Comparison of ENCODE assay signal across 12 cellular contexts in genomic region chr12:80053048-80053790, GRCh38. TPM values are rescaled to one million over a fixed set of nuclear protein-coding genes. Genes with fewer than 3 reads are reported as not detected.
DNase-seq lines count a peak whose midpoint lies in the region; ATAC-seq and TF ChIP-seq lines count a peak whose summit lies in the region.
"Had no signal": no experiment of that assay in that cellular context is flagged by ENCODE, and none has a peak within 500 bp of the region (broad histone marks: within the 10 kb centered on the region; RNA-seq: fewer than 3 reads in every experiment).

No MANE protein-coding gene starts in this region.

- peak overlapping the region in 1 of 2 experiments; percentile 6; a peak in 2 of 4 replicates for H3K4me3 ChIP-seq in SK-N-SH (ENCODE audit: low read depth in 2 of 2, low read length in 1 of 2)
- H3K4me3 ChIP-seq in fibroblast of villous mesenchyme (ENCODE audit: low read depth, low read length): no peak overlapping the region
- H3K4me3 ChIP-seq in osteoblast (ENCODE audit: insufficient read depth, low read length): no peak overlapping the region
- H3K4me3 ChIP-seq: BLaER1 had no signal

- H3F3A ChIP-seq in SK-N-SH (replicated peaks; ENCODE audit: insufficient read depth): peaks cover 13% of the 10 kb centered on the region

- CTCF ChIA-PET in SK-N-SH (lab: Yijun Ruan, JAX): interaction anchor here (0.6 kb wide), 1 partner anchor 348 kb away, joined by 3 read pairs; no protein-coding TSS in a partner anchor

- H2AFZ ChIP-seq in SK-N-SH (ENCODE audit: low read depth): peak overlapping the region; percentile 1; the same call in 1 of the 2 replicates
- peak overlapping the region; percentile 20 for H2AFZ ChIP-seq in osteoblast (ENCODE audit: low read length)

- peak overlapping the region; percentile 14; the same call in 1 of the 2 replicates for H3K9ac ChIP-seq in SK-N-SH
- H3K9ac ChIP-seq: BLaER1 had no signal

- no peak for ATAC-seq in HG03025 (IDR thresholded peaks at IDR 0.05; ENCODE audit: low FRiP score, unreplicated experiment)

- H3K4me2 ChIP-seq in SK-N-SH (peak overlapping the region; percentile 46), osteoblast (ENCODE audit: insufficient read depth, low read length) (peak overlapping the region; percentile 49)
- H3K4me2 ChIP-seq: BLaER1 had no signal

- DNase-seq in AG08396 (ENCODE audit: low spot score): peak; percentile 81
- DNase-seq in SK-N-SH: peak; percentile 1
- peak; percentile 79 for DNase-seq in fibroblast of villous mesenchyme (ENCODE audit: low read depth)
- DNase-seq in osteoblast (ENCODE audit: insufficient read length, low spot score, missing footprints): peak; percentile 81
- DNase-seq in HUDEP-2 (lab: John Stamatoyannopoulos, UW; ENCODE audit: unreplicated experiment in 76 of 76): no peak
- no peak for DNase-seq in KG1 (lab: John Stamatoyannopoulos, UW)
- no peak for DNase-seq in SKM-1 treated with dmso at 0.1 percent for 144 hours (lab: John Stamatoyannopoulos, UW; ENCODE audit: unreplicated experiment)
- DNase-seq: activated B cell treated with CpG ODN at 0.5 μM for 24 hours, KBM-7 had no signal

- no peak for TF ChIP-seq RAD21 in SK-N-SH (IDR thresholded peaks at IDR 0.05; ENCODE audit: low read length)

- TF ChIP-seq EP300 in SK-N-SH (IDR thresholded peaks at IDR 0.05; ENCODE audit: borderline replicate concordance in 1 of 2, low read depth in 1 of 2, low read length in 1 of 2): peak in 1 of 2 experiments; percentile 90; a peak in 2 of 4 replicates

- peak overlapping the region; percentile 43 to 78; a peak in 3 of 4 replicates for H3K27ac ChIP-seq in SK-N-SH (ENCODE audit: low read depth in 2 of 2, low read length in 1 of 2)
- H3K27ac ChIP-seq in osteoblast (ENCODE audit: low read depth, low read length): peak overlapping the region; percentile 58
- H3K27ac ChIP-seq: BLaER1 had no signal

- H3K79me2 ChIP-seq in SK-N-SH (ENCODE audit: insufficient read depth) (no peaks in the 10 kb centered on the region), osteoblast (ENCODE audit: insufficient read depth, low read length) (no peaks in the 10 kb centered on the region)

- WGBS in SK-N-SH (ENCODE audit: low lambda C conversion rate): 7% methylated on average over 6 of the region's 6 CpGs

- POLR2A ChIA-PET in SK-N-SH (lab: Yijun Ruan, JAX): no interaction called here

- TF ChIP-seq CTCF in SK-N-SH (IDR thresholded peaks at IDR 0.05): no peak
- no peak for TF ChIP-seq CTCF in fibroblast of villous mesenchyme (IDR thresholded peaks at IDR 0.05; ENCODE audit: insufficient read depth, low read depth, low read length)
- TF ChIP-seq CTCF in osteoblast (IDR thresholded peaks at IDR 0.05; ENCODE audit: extremely low read depth, low read depth, low read length): no peak

- H3K27me3 ChIP-seq in SK-N-SH (ENCODE audit: insufficient read depth) (no peaks in the 10 kb centered on the region), osteoblast (ENCODE audit: insufficient read depth, low read length) (no peaks in the 10 kb centered on the region)
- H3K27me3 ChIP-seq: BLaER1 had no signal

- no peaks in the 10 kb centered on the region for H3K36me3 ChIP-seq in SK-N-SH (replicated peaks in 1 of 2; ENCODE audit: control insufficient read depth in 1 of 2, insufficient read depth in 2 of 2, low read length in 1 of 2)
- no peaks in the 10 kb centered on the region for H3K36me3 ChIP-seq in osteoblast (ENCODE audit: insufficient read depth, low read length)
- H3K36me3 ChIP-seq: BLaER1 had no signal

- H3K9me3 ChIP-seq in SK-N-SH: no peaks in the 10 kb centered on the region
- no peaks in the 10 kb centered on the region for H3K9me3 ChIP-seq in osteoblast (ENCODE audit: low read depth, low read length)
- H3K9me3 ChIP-seq: BLaER1 had no signal

- H3K9me2 ChIP-seq in SK-N-SH: no peaks in the 10 kb centered on the region

- H3K4me1 ChIP-seq in SK-N-SH (ENCODE audit: control insufficient read depth in 1 of 2, insufficient read depth in 2 of 2, low read depth in 1 of 2, low read length in 1 of 2): peaks cover 0 to 7% of the 10 kb centered on the region in 2 experiments; a peak in 3 of 4 replicates
- peaks cover 14% of the 10 kb centered on the region for H3K4me1 ChIP-seq in osteoblast (ENCODE audit: insufficient read depth, low read length)
- H3K4me1 ChIP-seq: BLaER1 had no signal

- H4K20me1 ChIP-seq in SK-N-SH (ENCODE audit: insufficient read depth) (no peaks in the 10 kb centered on the region), osteoblast (ENCODE audit: insufficient read depth, low read length) (no peaks in the 10 kb centered on the region)
- H4K20me1 ChIP-seq: BLaER1 had no signal

TF ChIP-seq in SK-N-SH, 30 proteins besides CTCF, POLR2A, EP300 and RAD21 (continues in another document):
- no peak for TF ChIP-seq SIN3A (IDR thresholded peaks at IDR 0.05; ENCODE audit: borderline replicate concordance, low read depth, low read length)
- peak; percentile 76 for TF ChIP-seq FOXM1 (IDR thresholded peaks at IDR 0.05; ENCODE audit: low read depth)
- TF ChIP-seq IRF3 (IDR thresholded peaks at IDR 0.05; ENCODE audit: low read depth, low read length): no peak
- TF ChIP-seq EZH2phosphoT487 (IDR thresholded peaks at IDR 0.05; ENCODE audit: borderline replicate concordance, low read depth): no peak
- no peak for TF ChIP-seq TAF1 (IDR thresholded peaks at IDR 0.05; ENCODE audit: borderline replicate concordance, low read depth, low read length)
- TF ChIP-seq TCF12 (IDR thresholded peaks at IDR 0.05): peak; percentile 96
- TF ChIP-seq REST (IDR thresholded peaks at IDR 0.05; ENCODE audit: low read depth, low read length): no peak
- 0 out of 2 replicates have a peak, but pooled peaks have one; percentile 44 for TF ChIP-seq ZBTB33 (IDR thresholded peaks at IDR 0.05; ENCODE audit: borderline replicate concordance, low read depth)
- peak; percentile 35; the same call in 1 of the 2 replicates for TF ChIP-seq YY1 (IDR thresholded peaks at IDR 0.05; ENCODE audit: low read depth)
- peak; percentile 89 for TF ChIP-seq PBX3 (IDR thresholded peaks at IDR 0.05)
- TF ChIP-seq MEF2A (IDR thresholded peaks at IDR 0.05; ENCODE audit: borderline replicate concordance, low read depth): peak; percentile 83

RNA-seq across cellular contexts. Expression of gene OTOGL, which starts 46.1 kb away (rescaled TPM):
- polyA plus RNA-seq in SK-N-SH (2012; rRNA removed): 0.61 and 0.97 TPM in 2 replicates
- polyA plus RNA-seq in SK-N-SH (2012; cell fraction: cytosol; rRNA removed): 0.54 and 0.72 TPM in 2 replicates
- 1.3 and 3.4 TPM in 2 replicates for polyA plus RNA-seq in SK-N-SH (2012; cell fraction: nucleus; rRNA removed)
- total RNA-seq in fibroblast of villous mesenchyme (under 0.01 TPM in 2 replicates), osteoblast (0.36 and 0.59 TPM in 2 replicates)
- total RNA-seq: activated B cell treated with CpG ODN at 0.5 μM for 24 hours, OCI-LY7 had no signal

Comparison
In these comparisons a context has a peak if more than half of its experiments do, and no peak if none do; other contexts are left out.
1. DNase-seq: peak in AG08396 (single experiment), SK-N-SH (single experiment), fibroblast of villous mesenchyme (single experiment) and osteoblast (single experiment); none in HUDEP-2 (0 of 76), KG1 (single experiment) and SKM-1 treated with dmso at 0.1 percent for 144 hours (single experiment).